In the genomic region with DNA sequence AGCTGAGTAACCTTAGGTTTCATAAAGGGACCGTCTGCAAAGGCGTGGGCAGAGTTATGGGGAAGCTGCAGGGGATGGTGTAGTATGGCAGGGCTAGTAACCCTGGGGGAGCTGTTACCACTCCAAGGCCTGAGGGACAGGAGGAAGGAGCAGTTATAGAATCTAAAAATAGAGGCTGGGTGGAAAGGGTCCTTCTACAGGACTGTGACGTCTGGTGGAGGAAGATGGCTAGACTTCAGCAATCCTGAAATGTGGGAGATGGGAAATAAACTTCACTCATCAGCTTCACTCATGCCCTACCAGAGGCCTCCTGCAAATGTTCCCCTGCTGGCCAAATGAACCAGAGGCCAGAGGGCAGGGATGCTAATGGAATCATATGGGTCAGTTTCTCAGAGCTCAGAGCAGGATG, we compare ENCODE assay signal across 1 cellular context.
TF ChIP-seq lines count a peak whose summit lies in the region.

No MANE protein-coding gene starts in this region.

TF ChIP-seq in K562, 482 proteins besides CTCF, POLR2A, EP300 and RAD21:
- TF ChIP-seq, protein P1, sequence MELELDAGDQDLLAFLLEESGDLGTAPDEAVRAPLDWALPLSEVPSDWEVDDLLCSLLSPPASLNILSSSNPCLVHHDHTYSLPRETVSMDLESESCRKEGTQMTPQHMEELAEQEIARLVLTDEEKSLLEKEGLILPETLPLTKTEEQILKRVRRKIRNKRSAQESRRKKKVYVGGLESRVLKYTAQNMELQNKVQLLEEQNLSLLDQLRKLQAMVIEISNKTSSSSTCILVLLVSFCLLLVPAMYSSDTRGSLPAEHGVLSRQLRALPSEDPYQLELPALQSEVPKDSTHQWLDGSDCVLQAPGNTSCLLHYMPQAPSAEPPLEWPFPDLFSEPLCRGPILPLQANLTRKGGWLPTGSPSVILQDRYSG (tag; conservative IDR thresholded peaks at IDR 0.05; ENCODE audit: low read depth): no peak
- TF ChIP-seq FOXM1 (IDR thresholded peaks at IDR 0.05; ENCODE audit: low read depth) (no peak), FOXM1 (CRISPR knock-in tag; IDR thresholded peaks at IDR 0.05; ENCODE audit: low read depth) (no peak), COPS2 (conservative IDR thresholded peaks at IDR 0.05) (no peak), NCOR1 (IDR thresholded peaks at IDR 0.05) (no peak)
- TF ChIP-seq, protein P2, sequence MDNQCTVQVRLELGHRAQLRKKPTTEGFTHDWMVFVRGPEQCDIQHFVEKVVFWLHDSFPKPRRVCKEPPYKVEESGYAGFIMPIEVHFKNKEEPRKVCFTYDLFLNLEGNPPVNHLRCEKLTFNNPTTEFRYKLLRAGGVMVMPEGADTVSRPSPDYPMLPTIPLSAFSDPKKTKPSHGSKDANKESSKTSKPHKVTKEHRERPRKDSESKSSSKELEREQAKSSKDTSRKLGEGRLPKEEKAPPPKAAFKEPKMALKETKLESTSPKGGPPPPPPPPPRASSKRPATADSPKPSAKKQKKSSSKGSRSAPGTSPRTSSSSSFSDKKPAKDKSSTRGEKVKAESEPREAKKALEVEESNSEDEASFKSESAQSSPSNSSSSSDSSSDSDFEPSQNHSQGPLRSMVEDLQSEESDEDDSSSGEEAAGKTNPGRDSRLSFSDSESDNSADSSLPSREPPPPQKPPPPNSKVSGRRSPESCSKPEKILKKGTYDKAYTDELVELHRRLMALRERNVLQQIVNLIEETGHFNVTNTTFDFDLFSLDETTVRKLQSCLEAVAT (IDR thresholded peaks at IDR 0.05): no peak
